In genomic region chr17:34624767-34625389, GRCh38 we compare ENCODE assay signal across 2 cellular contexts.
TF ChIP-seq lines count a peak whose summit lies in the region.

No MANE protein-coding gene starts in this region.

TF ChIP-seq in SK-N-SH, 30 proteins besides CTCF, POLR2A, EP300 and RAD21 (continued from another document):
- no peak for TF ChIP-seq IRF3 (IDR thresholded peaks at IDR 0.05; ENCODE audit: low read depth, low read length)
- no peak for TF ChIP-seq NFIC (IDR thresholded peaks at IDR 0.05; ENCODE audit: borderline replicate concordance)
- no peak for TF ChIP-seq GABPA (IDR thresholded peaks at IDR 0.05; ENCODE audit: low read depth)
- no peak for TF ChIP-seq MXI1 (IDR thresholded peaks at IDR 0.05; ENCODE audit: low read depth, low read length)
- TF ChIP-seq CHD2 (IDR thresholded peaks at IDR 0.05; ENCODE audit: low read length, partially characterized antibody), result no peak
- no peak for TF ChIP-seq REST (IDR thresholded peaks at IDR 0.05; ENCODE audit: low read depth, low read length)
- TF ChIP-seq SIN3A (IDR thresholded peaks at IDR 0.05; ENCODE audit: borderline replicate concordance, low read depth, low read length), result no peak
- TF ChIP-seq FOXJ3 (CRISPR knock-in tag; IDR thresholded peaks at IDR 0.05), result no peak
- TF ChIP-seq PBX3 (IDR thresholded peaks at IDR 0.05), result no peak
- no peak for TF ChIP-seq GATA2 (CRISPR knock-in tag; IDR thresholded peaks at IDR 0.05)
- TF ChIP-seq TAF1 (IDR thresholded peaks at IDR 0.05; ENCODE audit: borderline replicate concordance, low read depth, low read length), result no peak
- TF ChIP-seq USF2 (IDR thresholded peaks at IDR 0.05; ENCODE audit: borderline replicate concordance, low read depth, low read length), result no peak
- TF ChIP-seq ELF1 (IDR thresholded peaks at IDR 0.05), result no peak
- TF ChIP-seq MEF2A (IDR thresholded peaks at IDR 0.05; ENCODE audit: borderline replicate concordance, low read depth), result no peak
- TF ChIP-seq POLR2AphosphoS5 (IDR thresholded peaks at IDR 0.05; ENCODE audit: low read depth, low read length), result no peak
- TF ChIP-seq EZH2phosphoT487 (IDR thresholded peaks at IDR 0.05; ENCODE audit: borderline replicate concordance, low read depth), result no peak
- TF ChIP-seq MAX (IDR thresholded peaks at IDR 0.05; ENCODE audit: low read depth), result no peak
- TF ChIP-seq SMC3 (IDR thresholded peaks at IDR 0.05; ENCODE audit: low read depth, low read length), result no peak
- no peak for TF ChIP-seq ZBTB33 (IDR thresholded peaks at IDR 0.05; ENCODE audit: borderline replicate concordance, low read depth)
TF ChIP-seq in SK-N-SH: peak in this region for 0.

TF ChIP-seq in SK-N-SH treated with all-trans-retinoic acid at 6 μM for 48 hours, 23 proteins besides CTCF, POLR2A, EP300 and RAD21:
- TF ChIP-seq PATZ1 (CRISPR knock-in tag; IDR thresholded peaks at IDR 0.05; ENCODE audit: borderline replicate concordance), result no peak
- TF ChIP-seq ZNF8 (CRISPR knock-in tag; IDR thresholded peaks at IDR 0.05), result no peak
- no peak for TF ChIP-seq ZFP3 (CRISPR knock-in tag; IDR thresholded peaks at IDR 0.05)
- TF ChIP-seq BACH2 (CRISPR knock-in tag; IDR thresholded peaks at IDR 0.05; ENCODE audit: borderline replicate concordance), result no peak
- no peak for TF ChIP-seq OSR1 (CRISPR knock-in tag; IDR thresholded peaks at IDR 0.05)
- no peak for TF ChIP-seq PPARA (CRISPR knock-in tag; IDR thresholded peaks at IDR 0.05; ENCODE audit: borderline replicate concordance)
- TF ChIP-seq ZNF70 (CRISPR knock-in tag; IDR thresholded peaks at IDR 0.05), result no peak
- no peak for TF ChIP-seq CSDC2 (CRISPR knock-in tag; IDR thresholded peaks at IDR 0.05)
- TF ChIP-seq ISL1 (CRISPR knock-in tag; IDR thresholded peaks at IDR 0.05), result no peak
- TF ChIP-seq ZC3H10 (CRISPR knock-in tag; IDR thresholded peaks at IDR 0.05), result no peak
